6 cellular contexts compared by ENCODE assay signal in the genomic region with DNA sequence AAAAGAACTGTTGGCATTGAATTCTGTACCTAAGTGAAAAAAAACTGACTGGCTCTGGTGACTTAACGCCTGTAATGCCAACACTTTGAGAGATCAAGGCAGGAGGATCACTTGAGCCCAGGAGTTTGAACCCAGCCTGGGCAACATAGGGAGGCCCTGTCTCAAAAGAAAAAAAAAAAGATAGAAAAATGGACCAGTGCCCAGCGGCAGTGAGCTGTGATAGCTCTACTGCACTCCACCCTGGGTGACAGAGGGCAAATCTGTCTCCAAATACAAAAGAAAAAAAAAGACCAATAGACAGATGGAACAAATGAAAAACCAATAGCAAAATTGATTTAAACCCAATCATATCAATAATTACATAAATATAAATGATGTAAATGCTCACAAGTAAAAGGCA. TPM values are rescaled to one million over a fixed set of nuclear protein-coding genes. Genes with fewer than 3 reads are reported as not detected.
DNase-seq lines count a peak whose midpoint lies in the region; ATAC-seq lines count a peak whose summit lies in the region.

No MANE protein-coding gene starts in this region.

- H3K14ac ChIP-seq in trophoblast cell (ENCODE audit: low read length), result no peak overlapping the region

- H3K27ac ChIP-seq in trophoblast cell (ENCODE audit: low read depth, low read length), result no peak overlapping the region

- peak overlapping the region; percentile 60 to 87 (median 67) for H3K4me3 Mint-ChIP-seq in IgD-negative memory B cell

- H2BK5ac ChIP-seq in trophoblast cell (ENCODE audit: low read depth, low read length, poor library complexity), result no peak overlapping the region

- peaks cover 0 to 3% (median 0%) of the 10 kb centered on the region in 3 donors for H3K4me1 Mint-ChIP-seq in IgD-negative memory B cell

- no peak overlapping the region for H2BK12ac ChIP-seq in trophoblast cell (ENCODE audit: low read length)

- H3K23ac ChIP-seq in trophoblast cell (ENCODE audit: low read length), result no peak overlapping the region

- H3K79me2 ChIP-seq in trophoblast cell (ENCODE audit: control insufficient read depth, insufficient read depth, low read length, poor library complexity), result no peaks in the 10 kb centered on the region

- H2BK120ac ChIP-seq in trophoblast cell (ENCODE audit: insufficient read depth, low read length, poor library complexity), result no peak overlapping the region

- no peak overlapping the region for H4K12ac ChIP-seq in trophoblast cell (ENCODE audit: low read depth, low read length)

- no peaks in the 10 kb centered on the region for H3K4me1 ChIP-seq in endocrine pancreas (ENCODE audit: control insufficient read depth, insufficient read depth, low read length)
- peaks cover 3 to 4% of the 10 kb centered on the region in 2 experiments for H3K4me1 ChIP-seq in trophoblast cell (ENCODE audit: control insufficient read depth in 1 of 2, insufficient read depth in 2 of 2, low read length in 2 of 2)

- H2AK5ac ChIP-seq in trophoblast cell (ENCODE audit: low read length), result no peak overlapping the region

- H3K36me3 ChIP-seq in endocrine pancreas (ENCODE audit: control insufficient read depth, insufficient read depth, low read length) (no peaks in the 10 kb centered on the region), trophoblast cell (ENCODE audit: control insufficient read depth in 1 of 2, insufficient read depth in 2 of 2, low read length in 2 of 2) (peaks cover 0 to 5% of the 10 kb centered on the region in 2 experiments)

- peak overlapping the region; percentile 45 for H3K4me3 ChIP-seq in endocrine pancreas (ENCODE audit: control insufficient read depth, insufficient read depth, low read length)
- H3K4me3 ChIP-seq in trophoblast cell (ENCODE audit: low read depth, low read length), result no peak overlapping the region

- peaks cover 2% of the 10 kb centered on the region for H3K27me3 Mint-ChIP-seq in IgD-negative memory B cell

- no peaks in the 10 kb centered on the region for H3K79me1 ChIP-seq in trophoblast cell (ENCODE audit: low read length)

- H4K8ac ChIP-seq in trophoblast cell (ENCODE audit: low read depth, low read length), result no peak overlapping the region

- no peak overlapping the region for H4K91ac ChIP-seq in trophoblast cell (ENCODE audit: low read depth, low read length)

- WGBS in trophoblast cell (ENCODE audit: extremely low coverage, insufficient coverage, insufficient read length), result no CpG with 5 or more reads among the region's 2 CpGs

- ATAC-seq in HG02588 (IDR thresholded peaks at IDR 0.05; ENCODE audit: unreplicated experiment) (no peak), GM19023 (IDR thresholded peaks at IDR 0.05; ENCODE audit: unreplicated experiment) (no peak)

- H3K4me2 ChIP-seq in trophoblast cell (ENCODE audit: low read length), result peak overlapping the region; percentile 61

- no peak for DNase-seq in trophoblast cell
- DNase-seq in central memory CD4-positive, alpha-beta T cell, result no peak

- H3K9me3 ChIP-seq in endocrine pancreas (ENCODE audit: control insufficient read depth, low read length), result no peaks in the 10 kb centered on the region
- H3K9me3 ChIP-seq in trophoblast cell (ENCODE audit: insufficient read depth, low read depth, low read length), result peaks cover 5% of the 10 kb centered on the region

- H3K9me3 Mint-ChIP-seq in IgD-negative memory B cell, result peaks cover 0 to 4% (median 2%) of the 10 kb centered on the region in 3 donors

- no peak overlapping the region for H2AFZ ChIP-seq in trophoblast cell (ENCODE audit: insufficient read depth, low read length, poor library complexity)

- no peak overlapping the region for H3K27ac Mint-ChIP-seq in IgD-negative memory B cell

- no peak overlapping the region for H3K4ac ChIP-seq in trophoblast cell (ENCODE audit: low read depth, low read length)

- H3K36me3 Mint-ChIP-seq in IgD-negative memory B cell, result peaks cover 8% of the 10 kb centered on the region

- H3K9ac ChIP-seq in endocrine pancreas (ENCODE audit: control insufficient read depth, insufficient read depth, low read length) (peak overlapping the region; percentile 60), trophoblast cell (ENCODE audit: low read length) (no peak overlapping the region)

- no peak overlapping the region for H3K18ac ChIP-seq in trophoblast cell (ENCODE audit: low read length)

- H3K27me3 ChIP-seq in endocrine pancreas (ENCODE audit: control insufficient read depth, insufficient read depth, low read length) (no peaks in the 10 kb centered on the region), trophoblast cell (ENCODE audit: insufficient read depth, low read length) (no peaks in the 10 kb centered on the region)

RNA-seq across cellular contexts. Expression of gene AKR7A3, which starts 0.7 kb away (rescaled TPM):
- 0.20 TPM for polyA plus RNA-seq in IgD-negative memory B cell
- 0.40 TPM in 2 replicates for polyA plus RNA-seq in trophoblast cell (2013)

RNA-seq across cellular contexts. Expression of gene AKR7A2, which starts 22.7 kb away (rescaled TPM):
- polyA plus RNA-seq in IgD-negative memory B cell, result 87.9 TPM
- 60.1 and 60.6 TPM in 2 replicates for polyA plus RNA-seq in trophoblast cell (2013)

RNA-seq across cellular contexts. Expression of gene SLC66A1, which starts 22.9 kb away (rescaled TPM):
- 12.7 TPM for polyA plus RNA-seq in IgD-negative memory B cell
- polyA plus RNA-seq in trophoblast cell (2013), result 20.1 and 20.3 TPM in 2 replicates

RNA-seq across cellular contexts. Expression of gene MRTO4, which starts 37.6 kb away (rescaled TPM):
- polyA plus RNA-seq in IgD-negative memory B cell, result 34.9 TPM
- 19.2 and 20.3 TPM in 2 replicates for polyA plus RNA-seq in trophoblast cell (2013)

RNA-seq across cellular contexts. Expression of gene EMC1, which starts 37.9 kb away (rescaled TPM):
- polyA plus RNA-seq in IgD-negative memory B cell, result 19.5 TPM
- 43.1 and 47.2 TPM in 2 replicates for polyA plus RNA-seq in trophoblast cell (2013)
